In genomic region chr12:93380480-93381121, GRCh38 we compare ENCODE assay signal across 1 cellular context.
TF ChIP-seq lines count a peak whose summit lies in the region.

No MANE protein-coding gene starts in this region.

TF ChIP-seq in K562, 482 proteins besides CTCF, POLR2A, EP300 and RAD21 (continued from another document):
- TF ChIP-seq ZNF639 (CRISPR knock-in tag; conservative IDR thresholded peaks at IDR 0.05 in 1 of 2, IDR thresholded peaks at IDR 0.05 in 1 of 2), result no peak
- peak; percentile 26; the same call in 1 of the 2 replicates for TF ChIP-seq DEAF1 (CRISPR knock-in tag; IDR thresholded peaks at IDR 0.05)
- TF ChIP-seq GATAD2B (IDR thresholded peaks at IDR 0.05; ENCODE audit: borderline replicate concordance), result 0 out of 2 replicates have a peak, but pooled peaks have one; percentile 12
- TF ChIP-seq FOSL1 (tag; conservative IDR thresholded peaks at IDR 0.05), result peak; percentile 90
- TF ChIP-seq ZNF592 (IDR thresholded peaks at IDR 0.05), result 0 out of 2 replicates have a peak, but pooled peaks have one; percentile 19
- no peak for TF ChIP-seq SRSF9 (IDR thresholded peaks at IDR 0.05; ENCODE audit: borderline replicate concordance, low read depth, low read length)
- TF ChIP-seq POLR2H (tag; IDR thresholded peaks at IDR 0.05; ENCODE audit: low read depth), result peak; percentile 53; the same call in 1 of the 2 replicates
- 0 out of 2 replicates have a peak, but pooled peaks have one; percentile 52 for TF ChIP-seq SMARCE1 (IDR thresholded peaks at IDR 0.05)
- peak; percentile 88 for TF ChIP-seq ATF3 (IDR thresholded peaks at IDR 0.05)
- no peak for TF ChIP-seq ATF3 (CRISPR knock-in tag; conservative IDR thresholded peaks at IDR 0.05)
- TF ChIP-seq SOX6 (IDR thresholded peaks at IDR 0.05), result 0 out of 2 replicates have a peak, but pooled peaks have one; percentile 17
- TF ChIP-seq ARID1B (IDR thresholded peaks at IDR 0.05), result peak; percentile 46
